Comparison of ENCODE assay signal across 18 cellular contexts in the genomic region with DNA sequence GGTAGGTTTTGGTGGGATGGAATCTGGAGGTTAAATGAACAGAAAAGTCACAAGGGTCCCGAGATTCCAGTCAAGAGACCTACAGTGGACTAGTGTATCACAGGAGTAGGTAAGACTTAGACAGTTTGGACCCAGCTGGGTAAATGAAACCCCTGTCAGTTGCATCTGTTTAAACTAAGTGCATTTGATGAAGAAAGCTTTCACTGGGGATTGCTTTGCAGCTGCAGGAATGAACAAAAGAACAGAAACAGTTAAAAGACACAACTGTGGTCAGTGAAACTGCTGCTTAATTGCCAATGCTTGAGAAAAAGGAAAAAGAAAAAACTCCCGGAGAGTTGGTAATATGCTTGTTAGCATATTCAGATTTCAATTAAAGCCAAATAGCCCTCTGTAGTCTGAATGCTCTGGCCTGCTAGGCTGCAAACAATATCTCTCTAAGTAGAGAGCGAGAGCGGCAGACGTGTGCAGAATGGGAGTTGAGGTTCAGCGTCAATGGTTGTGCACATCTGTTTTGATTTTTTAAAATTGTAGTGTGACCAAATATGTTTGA. TPM values are rescaled to one million over a fixed set of nuclear protein-coding genes. Genes with fewer than 3 reads are reported as not detected.
A peak's percentile ranks its signal among the peaks of the same experiment; 100 is the strongest.
DNase-seq lines count a peak whose midpoint lies in the region; ATAC-seq, FAIRE-seq and TF ChIP-seq lines count a peak whose summit lies in the region.
"Had no signal": no experiment of that assay in that cellular context is flagged by ENCODE, and none has a peak within 500 bp of the region (broad histone marks: within the 10 kb centered on the region; RNA-seq: fewer than 3 reads in every experiment).

No MANE protein-coding gene starts in this region.

- H3K36me3 ChIP-seq in OCI-LY1 (ENCODE audit: insufficient read depth, low read length): peaks cover 42% of the 10 kb centered on the region
- H3K36me3 ChIP-seq in H1 (ENCODE audit: control insufficient read depth in 2 of 4, insufficient read depth in 4 of 4, low read length in 3 of 4): peaks cover 0 to 25% (median 7%) of the 10 kb centered on the region in 4 experiments; a peak in 4 of 8 replicates
- H3K36me3 ChIP-seq: breast epithelium, thoracic aorta had no signal

- H2AK5ac ChIP-seq in H1 (ENCODE audit: low read depth, low read length): no peak overlapping the region

- H4K8ac ChIP-seq in H1 (ENCODE audit: extremely low read depth, insufficient read depth, low read length): no peak overlapping the region

- H3K4ac ChIP-seq in H1 (replicated peaks; ENCODE audit: insufficient read length, low read depth, low read length): no peak overlapping the region

- no peak for TF ChIP-seq POLR2A in H1 (IDR thresholded peaks at IDR 0.05; ENCODE audit: control extremely low read depth in 1 of 2, low read depth in 2 of 2, low read length in 2 of 2)

- H2AFZ ChIP-seq in OCI-LY1 (ENCODE audit: low read length): no peak overlapping the region
- no peak overlapping the region for H2AFZ ChIP-seq in H1 (ENCODE audit: low read length)

- H4K5ac ChIP-seq in H1 (ENCODE audit: insufficient read length, low read depth, low read length): peak overlapping the region; percentile 51

- H3K4me1 ChIP-seq in OCI-LY1 (ENCODE audit: insufficient read depth, low read length, severe bottlenecking): peaks cover 41% of the 10 kb centered on the region
- peaks cover 7 to 29% (median 21%) of the 10 kb centered on the region in 4 experiments; a peak in 6 of 7 replicates for H3K4me1 ChIP-seq in H1 (replicated peaks in 1 of 4; ENCODE audit: control insufficient read depth in 3 of 4, insufficient read depth in 4 of 4, low read length in 3 of 4)
- H3K4me1 ChIP-seq: breast epithelium had no signal

- H3K9me3 Mint-ChIP-seq in T-helper 2 cell treated with Interferon-gamma antibody and Interleukin-4, amounts not matched to agents 5 μg/mL and 100 μg/mL, for 36 hours: peaks cover 4% of the 10 kb centered on the region

- H2BK15ac ChIP-seq in H1 (ENCODE audit: low read length): no peak overlapping the region

- H2BK5ac ChIP-seq in H1 (ENCODE audit: low read depth, low read length): peak overlapping the region; percentile 47; the same call in 1 of the 2 replicates

- no peaks in the 10 kb centered on the region for H3K27me3 Mint-ChIP-seq in T-helper 2 cell treated with Interferon-gamma antibody and Interleukin-4, amounts not matched to agents 5 μg/mL and 100 μg/mL, for 36 hours (ENCODE audit: low read depth)

- H3K23me2 ChIP-seq in H1 (ENCODE audit: low read depth, low read length): no peaks in the 10 kb centered on the region

- H3K23ac ChIP-seq in H1 (ENCODE audit: insufficient read length): no peak overlapping the region

- no peak for FAIRE-seq in H1 (lab: Jason Lieb, UNC)
- FAIRE-seq: A204.1, D721Med had no signal

- H3K27me3 ChIP-seq in OCI-LY1 (ENCODE audit: insufficient read depth, low read length) (no peaks in the 10 kb centered on the region), H1 (replicated peaks in 1 of 4; ENCODE audit: control insufficient read depth in 3 of 4, extremely low read depth in 1 of 4, insufficient read depth in 3 of 4, low read length in 3 of 4) (no peaks in the 10 kb centered on the region)
- H3K27me3 ChIP-seq: breast epithelium had no signal

- peak overlapping the region; percentile 92 for H3K4me3 Mint-ChIP-seq in T-helper 2 cell treated with Interferon-gamma antibody and Interleukin-4, amounts not matched to agents 5 μg/mL and 100 μg/mL, for 36 hours

- H2BK20ac ChIP-seq in H1 (ENCODE audit: low read length): no peak overlapping the region

- TF ChIP-seq EP300 in H1 (IDR thresholded peaks at IDR 0.05; ENCODE audit: borderline replicate concordance in 1 of 2, low read depth in 2 of 2, low read length in 2 of 2): peak in 1 of 2 experiments; percentile 65; a peak in 1 of 3 replicates

- H3K4me3 ChIP-seq in OCI-LY1 (ENCODE audit: low read depth, low read length, poor library complexity, severe bottlenecking) (no peak overlapping the region), H1 (ENCODE audit: extremely low read depth in 1 of 4, insufficient read depth in 2 of 4, low read depth in 3 of 4, low read length in 4 of 4) (peak overlapping the region in 1 of 4 experiments; percentile 35; a peak in 1 of 8 replicates), skin epidermis (peak overlapping the region in 1 of 7 experiments; percentile 3)
- H3K4me3 ChIP-seq: breast epithelium, smooth muscle cell, thoracic aorta had no signal

- peak overlapping the region; percentile 16; the same call in 1 of the 2 replicates for H3K4me2 ChIP-seq in OCI-LY1 (ENCODE audit: low read length)
- peak overlapping the region; percentile 38 to 54; a peak in 2 of 4 replicates for H3K4me2 ChIP-seq in H1 (ENCODE audit: insufficient read depth in 1 of 2, low read depth in 2 of 2, low read length in 2 of 2)
- H3K4me2 ChIP-seq: smooth muscle cell had no signal

- H3K27ac ChIP-seq in OCI-LY1 (ENCODE audit: low read depth, low read length, poor library complexity, severe bottlenecking): peak overlapping the region; percentile 75
- H3K27ac ChIP-seq in H1 (ENCODE audit: low read depth, low read length): peak overlapping the region; percentile 63
- H3K27ac ChIP-seq in skin epidermis: peak overlapping the region in 12 of 21 experiments; percentile 5 to 83 (median 57)
- H3K27ac ChIP-seq: breast epithelium, epithelial cell of prostate, thoracic aorta had no signal

- H4K20me1 ChIP-seq in OCI-LY1 (ENCODE audit: insufficient read depth, low read length) (no peaks in the 10 kb centered on the region), H1 (replicated peaks in 1 of 2; ENCODE audit: control insufficient read depth in 1 of 2, insufficient read depth in 2 of 2, low read length in 2 of 2) (no peaks in the 10 kb centered on the region)

- H2BK120ac ChIP-seq in H1 (replicated peaks; ENCODE audit: low read depth, low read length): peak overlapping the region; percentile 74

- no peak overlapping the region for H2BK12ac ChIP-seq in H1 (ENCODE audit: low read depth, low read length)

- H3K18ac ChIP-seq in H1 (ENCODE audit: extremely low read depth, low read length): peak overlapping the region; percentile 65; the same call in 1 of the 2 replicates

- H3K79me2 ChIP-seq in OCI-LY1 (ENCODE audit: insufficient read depth, low read length) (no peaks in the 10 kb centered on the region), H1 (ENCODE audit: control insufficient read depth in 1 of 2, insufficient read depth in 2 of 2, low read length in 2 of 2) (peaks cover 0 to 2% of the 10 kb centered on the region in 2 experiments; a peak in 1 of 4 replicates)

- CTCF ChIA-PET in H1 (lab: Charles Lee; ENCODE audit: partially characterized antibody): interaction anchor here (1.1 to 4.4 kb wide), 5 partner anchors 12 to 24 kb away, joined by 3 to 19 read pairs (median 4); no protein-coding TSS in a partner anchor

- TF ChIP-seq CTCF in OCI-LY1 (IDR thresholded peaks at IDR 0.05; ENCODE audit: low read length) (no peak), H1 (IDR thresholded peaks at IDR 0.05; ENCODE audit: control extremely low read depth in 1 of 3, insufficient read depth in 1 of 3, low read depth in 1 of 3, low read length in 3 of 3) (no peak)

- H3K14ac ChIP-seq in H1 (ENCODE audit: insufficient read length): no peak overlapping the region

- no peak overlapping the region for H3K56ac ChIP-seq in H1 (replicated peaks; ENCODE audit: insufficient read length, low read depth, low read length)

- POLR2A ChIA-PET in H1 (lab: Charles Lee; ENCODE audit: partially characterized antibody): interaction anchor here (0.9 kb wide), 1 partner anchor 24 kb away, joined by 3 read pairs; no protein-coding TSS in a partner anchor

- peaks cover 87% of the 10 kb centered on the region for H3K4me1 Mint-ChIP-seq in T-helper 2 cell treated with Interferon-gamma antibody and Interleukin-4, amounts not matched to agents 5 μg/mL and 100 μg/mL, for 36 hours (ENCODE audit: low read depth)

- no peak for ATAC-seq in GM18870 (IDR thresholded peaks at IDR 0.05; ENCODE audit: unreplicated experiment)
- no peak for ATAC-seq in HG02798 (IDR thresholded peaks at IDR 0.05; ENCODE audit: poor library complexity, unreplicated experiment)

- H3K9me2 ChIP-seq in OCI-LY1 (ENCODE audit: low read depth, low read length): no peaks in the 10 kb centered on the region

- H3K27ac Mint-ChIP-seq in T-helper 2 cell treated with Interferon-gamma antibody and Interleukin-4, amounts not matched to agents 5 μg/mL and 100 μg/mL, for 36 hours: peak overlapping the region; percentile 92

- H3K79me1 ChIP-seq in H1 (ENCODE audit: low read depth, low read length): peaks cover 4% of the 10 kb centered on the region; the same call in 1 of the 2 replicates

- 29% methylated on average over 6 of the region's 6 CpGs; no CpG with 5 or more reads in 1 of the 2 experiments for WGBS in H1 (ENCODE audit: extremely low coverage in 1 of 2, insufficient coverage in 1 of 2, insufficient read length in 1 of 2, insufficient replicate concordance in 2 of 2, low coverage in 1 of 2, low lambda C conversion rate in 2 of 2, missing lambda C conversion rate in 1 of 2), 2 experiments

- TF ChIP-seq RAD21 in H1 (IDR thresholded peaks at IDR 0.05 in 1 of 2, conservative IDR thresholded peaks at IDR 0.05 in 1 of 2; ENCODE audit: low read depth in 2 of 2, low read length in 2 of 2): no peak

- H3F3A ChIP-seq in OCI-LY1 (ENCODE audit: insufficient read depth, low read length): no peaks in the 10 kb centered on the region

- H3K9me3 ChIP-seq in OCI-LY1 (ENCODE audit: low read length): no peaks in the 10 kb centered on the region; the same call in 1 of the 2 replicates
- H3K9me3 ChIP-seq in H1 (ENCODE audit: insufficient read depth in 2 of 2, low read depth in 1 of 2, low read length in 1 of 2): no peaks in the 10 kb centered on the region
- H3K9me3 ChIP-seq: breast epithelium, thoracic aorta had no signal

- H4K91ac ChIP-seq in H1 (replicated peaks; ENCODE audit: insufficient read length, low read length): no peak overlapping the region

- peaks cover 86% of the 10 kb centered on the region for H3K36me3 Mint-ChIP-seq in T-helper 2 cell treated with Interferon-gamma antibody and Interleukin-4, amounts not matched to agents 5 μg/mL and 100 μg/mL, for 36 hours (ENCODE audit: low read depth)

- no peak for DNase-seq in T-helper 2 cell treated with Interferon-gamma antibody and Interleukin-4, amounts not matched to agents 5 μg/mL and 100 μg/mL, for 36 hours (ENCODE audit: low spot score)
- DNase-seq in T-helper 2 cell: no peak
- DNase-seq in H1 (ENCODE audit: low read depth in 1 of 2, low spot score in 2 of 2): no peak
- DNase-seq in cerebellar cortex (ENCODE audit: low spot score): no peak
- DNase-seq: IMR-90, NCI-H146, NCI-H69, SHP77 had no signal

- peak overlapping the region; percentile 9; the same call in 1 of the 2 replicates for H3K9ac ChIP-seq in OCI-LY1 (ENCODE audit: low read length)
- H3K9ac ChIP-seq in H1 (replicated peaks in 1 of 4; ENCODE audit: extremely low read depth in 1 of 4, low read depth in 3 of 4, low read length in 3 of 4): no peak overlapping the region

RNA-seq across cellular contexts. Expression of a gene that starts 37.1 kb away (rescaled TPM):
- 24.8 and 25.2 TPM in 2 replicates for total RNA-seq in H1 (2021; fragmentation: NEBNext Ultra II Directional; extraction: Animal tissue kit (Norgen Biotek cat#: 25700))
- 14.6 and 14.9 TPM in 2 replicates for polyA plus RNA-seq in H1 (2011; rRNA removed)
- 19.9 TPM for polyA plus RNA-seq in H1 (2011; cell fraction: cytosol; rRNA removed)
- 17.0 TPM for polyA plus RNA-seq in H1 (2011; cell fraction: nucleus; rRNA removed)
- 16.0 to 21.4 TPM (median 18.1 TPM) in 4 replicates for polyA plus RNA-seq in H1 (2012, experiment 1 of 2)
- polyA plus RNA-seq in H1 (2012, experiment 2 of 2): 3.8 TPM
- polyA plus RNA-seq in H1 (2013, experiment 1 of 2): 12.7 TPM
- polyA plus RNA-seq in H1 (2013, experiment 2 of 2): 13.0 TPM
- 38.5 and 46.6 TPM in 2 replicates for polyA minus RNA-seq in H1 (2011; rRNA and poly(A)+ RNA removed)
- 13.4 TPM for polyA minus RNA-seq in H1 (2011; cell fraction: cytosol; rRNA and poly(A)+ RNA removed)
- 87.5 TPM for polyA minus RNA-seq in H1 (2011; cell fraction: nucleus; rRNA and poly(A)+ RNA removed)

RNA-seq across cellular contexts. Expression of a gene that starts 37.4 kb away (rescaled TPM):
- total RNA-seq in H1 (2021; fragmentation: NEBNext Ultra II Directional; extraction: Animal tissue kit (Norgen Biotek cat#: 25700)): 33.0 and 40.1 TPM in 2 replicates
- 5.8 and 9.8 TPM in 2 replicates for polyA plus RNA-seq in H1 (2011; rRNA removed)
- 9.7 TPM for polyA plus RNA-seq in H1 (2011; cell fraction: cytosol; rRNA removed)
- 4.7 TPM for polyA plus RNA-seq in H1 (2011; cell fraction: nucleus; rRNA removed)
- polyA plus RNA-seq in H1 (2012, experiment 1 of 2): 14.1 to 27.3 TPM (median 15.1 TPM) in 4 replicates
- 11.6 TPM for polyA plus RNA-seq in H1 (2012, experiment 2 of 2)
- polyA plus RNA-seq in H1 (2013, experiment 1 of 2): 15.9 TPM
- polyA plus RNA-seq in H1 (2013, experiment 2 of 2): 16.5 TPM
- 9.4 and 14.0 TPM in 2 replicates for polyA minus RNA-seq in H1 (2011; rRNA and poly(A)+ RNA removed)
- 8.0 TPM for polyA minus RNA-seq in H1 (2011; cell fraction: cytosol; rRNA and poly(A)+ RNA removed)
- 9.2 TPM for polyA minus RNA-seq in H1 (2011; cell fraction: nucleus; rRNA and poly(A)+ RNA removed)
